ENCODE assay signal across 9 cellular contexts in genomic region chr9:693460-694390, GRCh38.
A peak's percentile ranks its signal among the peaks of the same experiment; 100 is the strongest.
DNase-seq lines count a peak whose midpoint lies in the region; ATAC-seq, FAIRE-seq and TF ChIP-seq lines count a peak whose summit lies in the region.
"Had no signal": no experiment of that assay in that cellular context is flagged by ENCODE, and none has a peak within 500 bp of the region (broad histone marks: within the 10 kb centered on the region; RNA-seq: fewer than 3 reads in every experiment).

No MANE protein-coding gene starts in this region.

- H3K9ac ChIP-seq in Karpas-422 (ENCODE audit: low read length): no peak overlapping the region

- H3K4me2 ChIP-seq in Karpas-422 (ENCODE audit: low read depth, low read length, poor library complexity, severe bottlenecking): no peak overlapping the region

- DNase-seq in AG20443 (ENCODE audit: low spot score) (peak; percentile 69), globus pallidus (ENCODE audit: low spot score) (peak; percentile 87), pancreas (no peak), NCI-H345 treated with DMSO at 0.1 percent for 48 hours (lab: John Stamatoyannopoulos, UW; ENCODE audit: unreplicated experiment) (no peak), Karpas-422 (no peak), NAMALWA (ENCODE audit: low spot score) (no peak)
- no peak for DNase-seq in activated CD8-positive, alpha-beta memory T cell treated with anti-CD3 and anti-CD28 coated beads for 24 hours

- H3K4me3 ChIP-seq in pancreas: no peak overlapping the region
- H3K4me3 ChIP-seq in Karpas-422 (ENCODE audit: low read length): no peak overlapping the region

- no peak overlapping the region for H2AFZ ChIP-seq in Karpas-422 (ENCODE audit: low read length)

- intact Hi-C loops in pancreas (cut with DNase I): no loop called here

- H4K20me1 ChIP-seq in Karpas-422 (ENCODE audit: insufficient read depth, low read depth, low read length): no peaks in the 10 kb centered on the region; the same call in 1 of the 2 replicates

- ATAC-seq in pancreas: peak; percentile 41 to 70 (median 58)

- no peak for FAIRE-seq in pancreas (lab: Jason Lieb, UNC)

- no peak for TF ChIP-seq CTCF in VCaP (conservative IDR thresholded peaks at IDR 0.05)
- TF ChIP-seq CTCF in pancreas (IDR thresholded peaks at IDR 0.05): no peak

- no peaks in the 10 kb centered on the region for H3K9me3 ChIP-seq in pancreas
- no peaks in the 10 kb centered on the region for H3K9me3 ChIP-seq in Karpas-422 (ENCODE audit: low read length)

- H3K79me2 ChIP-seq in Karpas-422 (ENCODE audit: low read length): peaks cover 13% of the 10 kb centered on the region

- H3K4me1 ChIP-seq in pancreas (peaks cover 3 to 16% (median 8%) of the 10 kb centered on the region in 3 donors), Karpas-422 (ENCODE audit: low read length) (peaks cover 35% of the 10 kb centered on the region)

- H3K27me3 ChIP-seq in pancreas (no peaks in the 10 kb centered on the region), Karpas-422 (ENCODE audit: low read length) (no peaks in the 10 kb centered on the region)

- WGBS in pancreas, 2 donors: 40 to 47% methylated on average over 6 of the region's 6 CpGs

- H3K9me2 ChIP-seq in Karpas-422 (replicated peaks; ENCODE audit: insufficient read depth, low read length): no peaks in the 10 kb centered on the region

- peak overlapping the region; percentile 55 for H3K27ac ChIP-seq in VCaP
- H3K27ac ChIP-seq in pancreas: peak overlapping the region in 3 of 4 donors; percentile 57 to 73 (median 67)
- no peak overlapping the region for H3K27ac ChIP-seq in Karpas-422 (ENCODE audit: low read length)
- H3K27ac ChIP-seq: HL-60 had no signal

- H3K36me3 ChIP-seq in pancreas (no peaks in the 10 kb centered on the region), Karpas-422 (ENCODE audit: insufficient read depth, low read length) (no peaks in the 10 kb centered on the region)

Comparison
In these comparisons a context has a peak if more than half of its experiments do, and no peak if none do; other contexts are left out.
1. DNase-seq: peak in AG20443 (single experiment) and globus pallidus (single experiment); none in pancreas (0 of 6), NCI-H345 treated with DMSO at 0.1 percent for 48 hours (single experiment), Karpas-422 (single experiment), activated CD8-positive, alpha-beta memory T cell treated with anti-CD3 and anti-CD28 coated beads for 24 hours (single experiment) and NAMALWA (single experiment).